ENCODE assay signal across 11 cellular contexts in genomic region chr4:80221161-80221560, GRCh38. TPM values are rescaled to one million over a fixed set of nuclear protein-coding genes. Genes with fewer than 3 reads are reported as not detected.
DNase-seq lines count a peak whose midpoint lies in the region; TF ChIP-seq lines count a peak whose summit lies in the region.
"Had no signal": no experiment of that assay in that cellular context is flagged by ENCODE, and none has a peak within 500 bp of the region (broad histone marks: within the 10 kb centered on the region; RNA-seq: fewer than 3 reads in every experiment).

No MANE protein-coding gene starts in this region.

- H3K27ac Mint-ChIP-seq in activated CD4-positive, alpha-beta T cell treated with anti-CD3 and anti-CD28 coated beads, Interleukin-2, amount 10 ng/mL, durations not matched to agents 7 days and 5 days = no peak overlapping the region
- H3K27ac Mint-ChIP-seq: stimulated activated effector memory CD8-positive, alpha-beta T cell treated with anti-CD3 and anti-CD28 coated beads, Interleukin-12 subunit alpha, Interleukin-12 subunit beta, amount 100 ng/mL, for 72 hours had no signal

- H3K4me3 ChIP-seq in dorsolateral prefrontal cortex = no peak overlapping the region
- H3K4me3 ChIP-seq: sigmoid colon had no signal

- H3K27me3 Mint-ChIP-seq in activated CD4-positive, alpha-beta T cell treated with anti-CD3 and anti-CD28 coated beads, Interleukin-2, amount 10 ng/mL, durations not matched to agents 7 days and 5 days = peaks cover 44% of the 10 kb centered on the region

- intact Hi-C loops in dorsolateral prefrontal cortex (cut with DNase I) (no loop called here), posterior vena cava (cut with DNase I) (no loop called here)

- H3K4me1 Mint-ChIP-seq in activated CD4-positive, alpha-beta T cell treated with anti-CD3 and anti-CD28 coated beads, Interleukin-2, amount 10 ng/mL, durations not matched to agents 7 days and 5 days = no peaks in the 10 kb centered on the region
- H3K4me1 Mint-ChIP-seq: stimulated activated effector memory CD8-positive, alpha-beta T cell treated with anti-CD3 and anti-CD28 coated beads, Interleukin-12 subunit alpha, Interleukin-12 subunit beta, amount 100 ng/mL, for 72 hours had no signal

- H3K36me3 Mint-ChIP-seq in activated CD4-positive, alpha-beta T cell treated with anti-CD3 and anti-CD28 coated beads, Interleukin-2, amount 10 ng/mL, durations not matched to agents 7 days and 5 days (ENCODE audit: low read depth) = no peaks in the 10 kb centered on the region
- H3K36me3 Mint-ChIP-seq: stimulated activated effector memory CD8-positive, alpha-beta T cell treated with anti-CD3 and anti-CD28 coated beads, Interleukin-12 subunit alpha, Interleukin-12 subunit beta, amount 100 ng/mL, for 72 hours had no signal

- peaks cover 0 to 69% (median 3%) of the 10 kb centered on the region in 45 donors for H3K27me3 ChIP-seq in dorsolateral prefrontal cortex
- H3K27me3 ChIP-seq: sigmoid colon had no signal

- no peaks in the 10 kb centered on the region for H3K9me3 Mint-ChIP-seq in activated CD4-positive, alpha-beta T cell treated with anti-CD3 and anti-CD28 coated beads, Interleukin-2, amount 10 ng/mL, durations not matched to agents 7 days and 5 days
- H3K9me3 Mint-ChIP-seq: stimulated activated effector memory CD8-positive, alpha-beta T cell treated with anti-CD3 and anti-CD28 coated beads, Interleukin-12 subunit alpha, Interleukin-12 subunit beta, amount 100 ng/mL, for 72 hours had no signal

- DNase-seq in NCI-H1092 treated with DMSO at 0.1 percent for 48 hours (lab: John Stamatoyannopoulos, UW) (peak; percentile 43), NCI-H1092 (lab: John Stamatoyannopoulos, UW) (no peak), NCI-H69 (lab: John Stamatoyannopoulos, UW) (peak; percentile 53), dorsolateral prefrontal cortex (no peak), pons (ENCODE audit: low spot score) (peak; percentile 17), posterior vena cava (ENCODE audit: low spot score) (no peak)
- no peak for DNase-seq in stimulated activated CD4-positive, alpha-beta T cell treated with anti-CD3 and anti-CD28 coated beads, Interleukin-12 subunit alpha, Interleukin-12 subunit beta, amount 100 ng/mL, for 4 hours
- DNase-seq in activated CD4-positive, alpha-beta T cell treated with anti-CD3 and anti-CD28 coated beads, Interleukin-2, amount 10 ng/mL, durations not matched to agents 7 days and 5 days = no peak
- DNase-seq: NCI-H2171 treated with DMSO at 0.1 percent for 48 hours, sigmoid colon had no signal

- POLR2A ChIA-PET in activated CD4-positive, alpha-beta T cell treated with anti-CD3 and anti-CD28 coated beads, Interleukin-2, amount 10 ng/mL, durations not matched to agents 7 days and 5 days (lab: Charles Lee) = no interaction called here

- CTCF ChIA-PET in activated CD4-positive, alpha-beta T cell treated with anti-CD3 and anti-CD28 coated beads, Interleukin-2, amount 10 ng/mL, durations not matched to agents 7 days and 5 days (lab: Charles Lee) = interaction anchor here (1.5 kb wide), 1 partner anchor 13 kb away, joined by 3 read pairs; no protein-coding TSS in a partner anchor

- TF ChIP-seq CTCF in dorsolateral prefrontal cortex (IDR thresholded peaks at IDR 0.05 in 54 of 56, conservative IDR thresholded peaks at IDR 0.05 in 2 of 56; ENCODE audit: low read depth in 1 of 56, partially characterized antibody in 56 of 56) = peak in 43 of 56 donors; percentile 6 to 53 (median 33)

- no peak overlapping the region for H3K4me3 Mint-ChIP-seq in activated CD4-positive, alpha-beta T cell treated with anti-CD3 and anti-CD28 coated beads, Interleukin-2, amount 10 ng/mL, durations not matched to agents 7 days and 5 days
- H3K4me3 Mint-ChIP-seq: stimulated activated effector memory CD8-positive, alpha-beta T cell treated with anti-CD3 and anti-CD28 coated beads, Interleukin-12 subunit alpha, Interleukin-12 subunit beta, amount 100 ng/mL, for 72 hours had no signal

- H3K27ac ChIP-seq in dorsolateral prefrontal cortex = no peak overlapping the region
- H3K27ac ChIP-seq: sigmoid colon had no signal

RNA-seq across cellular contexts. Expression of gene PRDM8, which starts 23.9 kb away (rescaled TPM):
- total RNA-seq in dorsolateral prefrontal cortex (10 to 100 TPM; 24.7 to 79.2 (median 50.1) TPM), posterior vena cava (1 to 10 TPM; 4.8 to 5.3 TPM)
- 1 to 10 TPM; 4.8 to 5.2 TPM for total RNA-seq in activated CD4-positive, alpha-beta T cell treated with anti-CD3 and anti-CD28 coated beads, Interleukin-2, amount 10 ng/mL, durations not matched to agents 7 days and 5 days

RNA-seq across cellular contexts. Expression of gene FGF5, which starts 45.3 kb away (rescaled TPM):
- total RNA-seq in dorsolateral prefrontal cortex (10 to 100 TPM in 3 of 120 experiments, 1 to 10 TPM in 117; 1.7 to 12.5 (median 4.6) TPM), posterior vena cava (not detected)
- not detected for total RNA-seq in activated CD4-positive, alpha-beta T cell treated with anti-CD3 and anti-CD28 coated beads, Interleukin-2, amount 10 ng/mL, durations not matched to agents 7 days and 5 days

Comparison
In these comparisons a context has a peak if more than half of its experiments do, and no peak if none do; other contexts are left out.
1. DNase-seq: peak in NCI-H1092 treated with DMSO at 0.1 percent for 48 hours (single experiment), NCI-H69 (single experiment) and pons (single experiment); none in NCI-H1092 (single experiment), dorsolateral prefrontal cortex (0 of 10), stimulated activated CD4-positive, alpha-beta T cell treated with anti-CD3 and anti-CD28 coated beads, Interleukin-12 subunit alpha, Interleukin-12 subunit beta, amount 100 ng/mL, for 4 hours (single experiment), activated CD4-positive, alpha-beta T cell treated with anti-CD3 and anti-CD28 coated beads, Interleukin-2, amount 10 ng/mL, durations not matched to agents 7 days and 5 days (single experiment) and posterior vena cava (single experiment).
2. RNA of gene PRDM8, which starts 23.9 kb away (total RNA-seq): 24.7 to 79.2 TPM in dorsolateral prefrontal cortex; 4.8 to 5.3 TPM in posterior vena cava and 4.8 to 5.2 TPM in activated CD4-positive, alpha-beta T cell treated with anti-CD3 and anti-CD28 coated beads, Interleukin-2, amount 10 ng/mL, durations not matched to agents 7 days and 5 days; every median in the first group is over 4 times any median in the second.